In genomic region chr1:19665456-19666138, GRCh38 we compare ENCODE assay signal across 11 cellular contexts. TPM values are rescaled to one million over a fixed set of nuclear protein-coding genes. Genes with fewer than 3 reads are reported as not detected.
DNase-seq lines count a peak whose midpoint lies in the region; ATAC-seq and TF ChIP-seq lines count a peak whose summit lies in the region.
"Had no signal": no experiment of that assay in that cellular context is flagged by ENCODE, and none has a peak within 500 bp of the region (broad histone marks: within the 10 kb centered on the region; RNA-seq: fewer than 3 reads in every experiment).

No MANE protein-coding gene starts in this region.

- no peak overlapping the region for H2AK5ac ChIP-seq in trophoblast cell (ENCODE audit: low read length)

- no peak overlapping the region for H4K8ac ChIP-seq in trophoblast cell (ENCODE audit: low read depth, low read length)

- no peak overlapping the region for H4K12ac ChIP-seq in trophoblast cell (ENCODE audit: low read depth, low read length)

- TF ChIP-seq CTCF in WTC11 (IDR thresholded peaks at IDR 0.05), result no peak
- TF ChIP-seq CTCF in omental fat pad (IDR thresholded peaks at IDR 0.05), result no peak

- H3K27ac Mint-ChIP-seq in T-helper 2 cell treated with Interferon-gamma antibody and Interleukin-4, amounts not matched to agents 5 μg/mL and 100 μg/mL, for 36 hours, result no peak overlapping the region
- no peak overlapping the region for H3K27ac Mint-ChIP-seq in WTC11
- H3K27ac Mint-ChIP-seq: activated naive CD4-positive, alpha-beta T cell treated with anti-CD3 and anti-CD28 coated beads, Interleukin-2, amount 50 U/mL, for 72 hours had no signal

- H3K18ac ChIP-seq in trophoblast cell (ENCODE audit: low read length), result no peak overlapping the region

- H3K27me3 Mint-ChIP-seq in T-helper 2 cell treated with Interferon-gamma antibody and Interleukin-4, amounts not matched to agents 5 μg/mL and 100 μg/mL, for 36 hours (ENCODE audit: low read depth), result peaks cover 59% of the 10 kb centered on the region
- H3K27me3 Mint-ChIP-seq in WTC11 (ENCODE audit: low read depth), result peaks cover 61% of the 10 kb centered on the region

- no peak overlapping the region for H2BK120ac ChIP-seq in trophoblast cell (ENCODE audit: insufficient read depth, low read length, poor library complexity)

- no peak overlapping the region for H3K9ac ChIP-seq in trophoblast cell (ENCODE audit: low read length)

- no CpG with 5 or more reads among the region's 63 CpGs for WGBS in trophoblast cell (ENCODE audit: extremely low coverage, insufficient coverage, insufficient read length)

- H3K79me2 ChIP-seq in trophoblast cell (ENCODE audit: control insufficient read depth, insufficient read depth, low read length, poor library complexity), result no peaks in the 10 kb centered on the region

- no peak overlapping the region for H4K91ac ChIP-seq in trophoblast cell (ENCODE audit: low read depth, low read length)

- peak; percentile 63 for ATAC-seq in WTC11
- ATAC-seq in esophagus mucosa, result peak; percentile 22
- no peak for ATAC-seq in GM19324 (IDR thresholded peaks at IDR 0.05; ENCODE audit: low FRiP score, unreplicated experiment)
- ATAC-seq in omental fat pad (ENCODE audit: low FRiP score), result no peak
- no peak for ATAC-seq in GM21447 (IDR thresholded peaks at IDR 0.05; ENCODE audit: unreplicated experiment)

- POLR2A ChIA-PET in WTC11 (lab: Charles Lee), result no interaction called here

- peaks cover 0 to 5% of the 10 kb centered on the region in 2 experiments for H3K4me1 ChIP-seq in trophoblast cell (ENCODE audit: control insufficient read depth in 1 of 2, insufficient read depth in 2 of 2, low read length in 2 of 2)

- no peak overlapping the region for H3K27ac ChIP-seq in trophoblast cell (ENCODE audit: low read depth, low read length)

- peaks cover 11% of the 10 kb centered on the region for H3K9me3 ChIP-seq in trophoblast cell (ENCODE audit: insufficient read depth, low read depth, low read length)

- H3K4me1 Mint-ChIP-seq in T-helper 2 cell treated with Interferon-gamma antibody and Interleukin-4, amounts not matched to agents 5 μg/mL and 100 μg/mL, for 36 hours (ENCODE audit: low read depth), result peaks cover 8% of the 10 kb centered on the region
- peaks cover 4% of the 10 kb centered on the region for H3K4me1 Mint-ChIP-seq in WTC11

- peaks cover 33% of the 10 kb centered on the region for H3K27me3 ChIP-seq in trophoblast cell (ENCODE audit: insufficient read depth, low read length)

- H3K36me3 Mint-ChIP-seq in T-helper 2 cell treated with Interferon-gamma antibody and Interleukin-4, amounts not matched to agents 5 μg/mL and 100 μg/mL, for 36 hours (ENCODE audit: low read depth), result no peaks in the 10 kb centered on the region
- no peaks in the 10 kb centered on the region for H3K36me3 Mint-ChIP-seq in WTC11

- H2BK12ac ChIP-seq in trophoblast cell (ENCODE audit: low read length), result no peak overlapping the region

- peak overlapping the region; percentile 2 for H3K4me3 ChIP-seq in trophoblast cell (ENCODE audit: low read depth, low read length)

- DNase-seq in T-helper 2 cell treated with Interferon-gamma antibody and Interleukin-4, amounts not matched to agents 5 μg/mL and 100 μg/mL, for 36 hours (ENCODE audit: low spot score), result no peak
- DNase-seq in T-helper 2 cell (no peak), WTC11 (ENCODE audit: low spot score) (peak; percentile 49), trophoblast cell (no peak), omental fat pad (ENCODE audit: low spot score) (no peak)
- DNase-seq: MM.1S, NCI-H748 treated with DMSO at 0.1 percent for 48 hours had no signal

- H3K4ac ChIP-seq in trophoblast cell (ENCODE audit: low read depth, low read length), result no peak overlapping the region

- no peak overlapping the region for H2AFZ ChIP-seq in trophoblast cell (ENCODE audit: insufficient read depth, low read length, poor library complexity)

- peak overlapping the region; percentile 59 for H3K4me3 Mint-ChIP-seq in T-helper 2 cell treated with Interferon-gamma antibody and Interleukin-4, amounts not matched to agents 5 μg/mL and 100 μg/mL, for 36 hours
- peak overlapping the region; percentile 71 for H3K4me3 Mint-ChIP-seq in WTC11

- no peaks in the 10 kb centered on the region for H3K36me3 ChIP-seq in trophoblast cell (ENCODE audit: control insufficient read depth in 1 of 2, insufficient read depth in 2 of 2, low read length in 2 of 2)

- no peak overlapping the region for H2BK5ac ChIP-seq in trophoblast cell (ENCODE audit: low read depth, low read length, poor library complexity)

- no peak overlapping the region for H3K14ac ChIP-seq in trophoblast cell (ENCODE audit: low read length)

- peak overlapping the region; percentile 69 for H3K4me2 ChIP-seq in trophoblast cell (ENCODE audit: low read length)

- no peaks in the 10 kb centered on the region for H3K9me3 Mint-ChIP-seq in T-helper 2 cell treated with Interferon-gamma antibody and Interleukin-4, amounts not matched to agents 5 μg/mL and 100 μg/mL, for 36 hours
- H3K9me3 Mint-ChIP-seq in WTC11, result no peaks in the 10 kb centered on the region
- H3K9me3 Mint-ChIP-seq: activated naive CD4-positive, alpha-beta T cell treated with anti-CD3 and anti-CD28 coated beads, Interleukin-2, amount 50 U/mL, for 72 hours had no signal

- CTCF ChIA-PET in WTC11 (lab: Charles Lee), result interaction anchor here (1.0 to 2.0 kb wide), 5 partner anchors 12 to 50 kb away, joined by 3 to 14 read pairs (median 3); no protein-coding TSS in a partner anchor

- no peaks in the 10 kb centered on the region for H3K79me1 ChIP-seq in trophoblast cell (ENCODE audit: low read length)

- H3K23ac ChIP-seq in trophoblast cell (ENCODE audit: low read length), result no peak overlapping the region

TF ChIP-seq in WTC11, 78 proteins besides CTCF, POLR2A, EP300 and RAD21 (continues in another document):
- no peak for TF ChIP-seq JAZF1 (CRISPR knock-in tag; IDR thresholded peaks at IDR 0.05)
- TF ChIP-seq ZNF317 (CRISPR knock-in tag; IDR thresholded peaks at IDR 0.05; ENCODE audit: borderline replicate concordance, low read depth), result no peak
- no peak for TF ChIP-seq KAT7 (CRISPR knock-in tag; IDR thresholded peaks at IDR 0.05; ENCODE audit: borderline replicate concordance)
- no peak for TF ChIP-seq ESRRA (CRISPR knock-in tag; IDR thresholded peaks at IDR 0.05; ENCODE audit: borderline replicate concordance)
- no peak for TF ChIP-seq IRF2 (CRISPR knock-in tag; IDR thresholded peaks at IDR 0.05; ENCODE audit: borderline replicate concordance, low read depth)
- TF ChIP-seq NR1H2 (CRISPR knock-in tag; IDR thresholded peaks at IDR 0.05), result no peak
- TF ChIP-seq ZNF263 (CRISPR knock-in tag; IDR thresholded peaks at IDR 0.05; ENCODE audit: low read depth), result no peak
- peak; percentile 62; the same call in 1 of the 2 replicates for TF ChIP-seq FOXP1 (CRISPR knock-in tag; IDR thresholded peaks at IDR 0.05; ENCODE audit: borderline replicate concordance)
- no peak for TF ChIP-seq JUN (CRISPR knock-in tag; IDR thresholded peaks at IDR 0.05)
- TF ChIP-seq ZNF138 (CRISPR knock-in tag; conservative IDR thresholded peaks at IDR 0.05), result 0 out of 2 replicates have a peak, but pooled peaks have one; percentile 34
- no peak for TF ChIP-seq TEAD1 (CRISPR knock-in tag; IDR thresholded peaks at IDR 0.05)
- TF ChIP-seq RORB (CRISPR knock-in tag; IDR thresholded peaks at IDR 0.05), result no peak
- no peak for TF ChIP-seq PRRX2 (CRISPR knock-in tag; IDR thresholded peaks at IDR 0.05)
- TF ChIP-seq IRF1 (CRISPR knock-in tag; IDR thresholded peaks at IDR 0.05), result no peak
- TF ChIP-seq FOXK1 (CRISPR knock-in tag; IDR thresholded peaks at IDR 0.05), result no peak
- TF ChIP-seq SP1 (CRISPR knock-in tag; conservative IDR thresholded peaks at IDR 0.05), result no peak
- TF ChIP-seq ZSCAN18 (CRISPR knock-in tag; IDR thresholded peaks at IDR 0.05), result no peak
- TF ChIP-seq EMX1 (CRISPR knock-in tag; IDR thresholded peaks at IDR 0.05), result no peak
- TF ChIP-seq MAX (CRISPR knock-in tag; IDR thresholded peaks at IDR 0.05), result 0 out of 2 replicates have a peak, but pooled peaks have one; percentile 44

RNA-seq across cellular contexts. Expression of gene HTR6, which starts 0.9 kb away (rescaled TPM):
- total RNA-seq in WTC11 (2021) (0.71 to 1.2 TPM (median 0.90 TPM) in 3 replicates), esophagus mucosa (not detected), omental fat pad (not detected)
- polyA plus RNA-seq in trophoblast cell (2013), result not detected in 2 replicates

RNA-seq across cellular contexts. Expression of gene NBL1, which starts 21.5 kb away (rescaled TPM):
- total RNA-seq in WTC11 (2021) (8.8 to 17.1 TPM (median 10.2 TPM) in 3 replicates), esophagus mucosa (93.5 TPM), omental fat pad (10 to 100 TPM; 36.8 to 97.9 (median 72.8) TPM)
- 12.5 and 12.6 TPM in 2 replicates for polyA plus RNA-seq in trophoblast cell (2013)

Comparison
In these comparisons a context has a peak if more than half of its experiments do, and no peak if none do; other contexts are left out.
1. ATAC-seq: peak in WTC11 (single experiment) and esophagus mucosa (single experiment); none in GM19324 (single experiment), omental fat pad (single experiment) and GM21447 (single experiment).